Comparison of ENCODE assay signal across 22 cellular contexts in the genomic region with DNA sequence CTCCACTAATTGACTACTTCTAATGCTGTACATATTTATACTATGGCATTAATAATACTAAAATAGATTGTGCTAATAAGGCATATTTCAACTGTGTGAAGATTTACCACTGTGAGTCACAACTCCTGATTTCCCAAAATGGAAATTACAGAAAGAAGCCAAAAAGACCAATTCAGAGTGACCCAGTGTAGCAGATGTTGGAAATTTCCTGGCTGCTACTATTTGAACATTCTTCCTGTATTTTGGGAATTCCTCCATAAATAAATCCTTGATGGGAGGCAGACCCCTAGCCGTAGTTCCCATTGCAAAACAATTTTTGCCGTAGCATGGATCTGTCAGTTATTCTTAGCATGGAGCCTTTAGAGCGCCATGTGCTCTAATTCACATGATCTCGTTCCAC.
"Had no signal": no experiment of that assay in that cellular context is flagged by ENCODE, and none has a peak within 500 bp of the region (broad histone marks: within the 10 kb centered on the region; RNA-seq: fewer than 3 reads in every experiment).

No MANE protein-coding gene starts in this region.

- H3K27ac ChIP-seq: esophagus squamous epithelium, gastroesophageal sphincter, heart left ventricle, hepatocyte, neutrophil, parathyroid adenoma, suprapubic skin, thyroid gland had no signal

- DNase-seq: cerebellar nuclear complex; cortex of kidney; effector memory CD8-positive, alpha-beta T cell; erythroblast; esophagus squamous epithelium; foreskin fibroblast; heart left ventricle; left ventricle myocardium superior; mucosa of descending colon; naive B cell; stimulated activated naive CD4-positive, alpha-beta T cell; stimulated activated naive CD8-positive, alpha-beta T cell treated with anti-CD3 and anti-CD28 coated beads, Interleukin-15, amount 100 ng/mL, for 72 hours; thyroid gland had no signal

- H3K4me3 ChIP-seq: esophagus squamous epithelium, gastroesophageal sphincter, heart left ventricle, hepatocyte, lung, mucosa of descending colon, suprapubic skin, thyroid gland had no signal

- H3K9ac ChIP-seq: parathyroid adenoma had no signal

- H3K36me3 ChIP-seq: esophagus squamous epithelium, gastroesophageal sphincter, heart left ventricle, neutrophil, suprapubic skin, thyroid gland had no signal

- H3K4me1 ChIP-seq: esophagus squamous epithelium, gastroesophageal sphincter, heart left ventricle, parathyroid adenoma had no signal

- FAIRE-seq: endometrium had no signal

- H3K9me3 ChIP-seq: esophagus squamous epithelium, gastroesophageal sphincter, heart left ventricle, mucosa of descending colon, neutrophil, suprapubic skin, thyroid gland had no signal

- H3K27me3 ChIP-seq: gastroesophageal sphincter, suprapubic skin, thyroid gland had no signal

- ATAC-seq: effector memory CD8-positive, alpha-beta T cell; gastroesophageal sphincter; heart left ventricle; left ventricle myocardium superior; mucosa of descending colon; natural killer cell treated with Interleukin-12 subunit alpha and Interleukin-12 subunit beta and Interleukin-15 and Interleukin-18, amount 100 ng/mL, for 72 hours; sciatic nerve; stimulated activated naive CD8-positive, alpha-beta T cell treated with anti-CD3 and anti-CD28 coated beads, Interleukin-15, amount 100 ng/mL, for 72 hours had no signal
